In the genomic region with DNA sequence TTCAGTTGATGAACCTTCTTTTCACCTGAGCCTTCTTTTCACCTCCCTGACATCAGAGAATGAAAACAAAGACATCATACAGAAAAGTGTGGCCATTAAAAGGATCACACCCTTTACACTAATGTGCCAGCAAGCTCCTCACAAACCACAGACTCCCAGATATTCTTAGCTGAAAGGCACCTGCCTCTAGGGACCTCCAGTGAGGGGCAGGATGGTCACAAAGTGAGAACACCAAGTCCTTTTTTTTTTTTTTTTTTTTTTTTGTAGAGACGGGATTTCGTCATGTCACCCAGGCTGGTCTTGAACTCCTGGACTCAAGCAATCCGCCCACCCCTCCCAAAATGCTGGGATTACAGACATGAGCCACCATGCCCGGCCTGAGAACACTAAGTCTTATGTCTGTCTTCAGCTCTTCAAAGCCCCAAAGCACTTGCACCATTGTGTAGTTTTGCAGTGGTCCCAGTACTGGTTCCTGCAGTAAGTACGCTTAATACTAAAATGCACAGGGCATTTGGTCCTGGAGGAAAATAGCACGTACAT, we compare ENCODE assay signal across 16 cellular contexts. TPM values are rescaled to one million over a fixed set of nuclear protein-coding genes. Genes with fewer than 3 reads are reported as not detected.
DNase-seq lines count a peak whose midpoint lies in the region; ATAC-seq, FAIRE-seq and TF ChIP-seq lines count a peak whose summit lies in the region.
"Had no signal": no experiment of that assay in that cellular context is flagged by ENCODE, and none has a peak within 500 bp of the region (broad histone marks: within the 10 kb centered on the region; RNA-seq: fewer than 3 reads in every experiment).

No MANE protein-coding gene starts in this region.

- H3K4me3 Mint-ChIP-seq in GM23338: no peak overlapping the region
- H3K4me3 Mint-ChIP-seq: CD4-positive, CD25-positive, alpha-beta regulatory T cell had no signal

- H2AFZ ChIP-seq in GM23338: no peak overlapping the region
- no peak overlapping the region for H2AFZ ChIP-seq in K562 (ENCODE audit: low read depth, low read length)

- intact Hi-C loops in K562 (cut with micrococcal nuclease) (no loop called here), transverse colon (cut with DNase I; ENCODE audit: low total_unique reads) (loop anchor here (10.0 kb wide), 1 partner anchor 169 kb away; a partner anchor contains a TSS), A673 (cut with micrococcal nuclease; ENCODE audit: unreplicated experiment) (no loop called here)

- H3K27ac Mint-ChIP-seq in GM23338: peak overlapping the region; percentile 22; the same call in 1 of the 2 replicates

- H3K9me3 Mint-ChIP-seq in GM23338: no peaks in the 10 kb centered on the region
- H3K9me3 Mint-ChIP-seq: CD4-positive, CD25-positive, alpha-beta regulatory T cell had no signal

- peaks cover 5% of the 10 kb centered on the region for H3K27me3 Mint-ChIP-seq in GM23338 (ENCODE audit: insufficient read depth, low read depth, poor library complexity)

- no peaks in the 10 kb centered on the region for H4K20me1 ChIP-seq in GM23338 (replicated peaks; ENCODE audit: insufficient read depth)
- 0 out of 2 replicates have a peak, but pooled peaks cover 5% of the 10 kb centered on the region for H4K20me1 ChIP-seq in K562 (replicated peaks; ENCODE audit: control insufficient read depth, insufficient read depth, low read length)

- ATAC-seq in GM23338 (no peak), K562 (no peak)

- H3K9ac ChIP-seq in K562 (ENCODE audit: insufficient read depth in 1 of 2, low read depth in 2 of 2, low read length in 2 of 2) (no peak overlapping the region), stomach smooth muscle (ENCODE audit: low read length in 2 of 2) (no peak overlapping the region)

- H3K27me3 ChIP-seq in GM23338 (ENCODE audit: insufficient read depth) (no peaks in the 10 kb centered on the region), K562 (ENCODE audit: control insufficient read depth in 2 of 2, insufficient read depth in 2 of 2, low read length in 2 of 2) (peaks cover 69 to 81% of the 10 kb centered on the region in 2 experiments), stomach smooth muscle (ENCODE audit: control insufficient read depth in 1 of 2, insufficient read depth in 2 of 2, low read length in 2 of 2) (no peaks in the 10 kb centered on the region), transverse colon (no peaks in the 10 kb centered on the region), A673 (replicated peaks; ENCODE audit: insufficient read depth, low read depth, low read length, poor library complexity) (no peaks in the 10 kb centered on the region)

- no peak for TF ChIP-seq RAD21 in K562 (CRISPR knock-in tag; conservative IDR thresholded peaks at IDR 0.05 in 1 of 2, IDR thresholded peaks at IDR 0.05 in 1 of 2)

- POLR2A ChIA-PET in HEK293 (lab: Yijun Ruan, JAX): interaction anchor here (0.6 to 1.4 kb wide), 5 partner anchors 143 to 292 kb away, joined by 3 to 5 read pairs (median 4); a partner anchor contains a TSS
- POLR2A ChIA-PET in K562 (lab: Yijun Ruan, JAX): interaction anchor here (0.5 to 0.7 kb wide), 4 partner anchors 172 to 487 kb away, joined by 3 to 4 read pairs (median 3); no protein-coding TSS in a partner anchor
- POLR2A ChIA-PET in A673 (lab: Charles Lee; ENCODE audit: low non-redundant PET): no interaction called here

- H3K4me3 ChIP-seq in GM23338 (no peak overlapping the region), HEK293 (ENCODE audit: low read depth, low read length) (no peak overlapping the region), K562 (no peak overlapping the region), stomach smooth muscle (ENCODE audit: low read length in 2 of 2) (no peak overlapping the region), transverse colon (no peak overlapping the region), A673 (ENCODE audit: low read depth, low read length, poor library complexity, severe bottlenecking) (no peak overlapping the region)
- H3K4me3 ChIP-seq: A549 had no signal

- CTCF ChIA-PET in HEK293 (lab: Yijun Ruan, JAX) (interaction anchor here (0.5 to 23.4 kb wide), 12 partner anchors 10 to 500 kb away, joined by 3 to 567 read pairs (median 4); a partner anchor contains a TSS), K562 (lab: Yijun Ruan, JAX; ENCODE audit: low intra/inter-chr PET ratio) (no interaction called here), A673 (lab: Charles Lee) (interaction anchor here (0.6 to 0.9 kb wide), 2 partner anchors 291 to 418 kb away, joined by 3 to 10 read pairs; no protein-coding TSS in a partner anchor)

- H3K9me1 ChIP-seq in K562 (ENCODE audit: control insufficient read depth, insufficient read depth, low read length): no peaks in the 10 kb centered on the region

- H3K79me2 ChIP-seq in GM23338 (replicated peaks; ENCODE audit: insufficient read depth) (no peaks in the 10 kb centered on the region), K562 (ENCODE audit: control insufficient read depth, insufficient read depth, low read length) (no peaks in the 10 kb centered on the region)

- in situ Hi-C loops in K562 (cut with MboI): no loop called here
- in situ Hi-C loops in transverse colon (cut with MboI; ENCODE audit: low pct_ligation_motif_present in 1 of 4, low pct_unique_long_range_greater_than_20kb in 1 of 4, low sequenced_read_pairs in 3 of 4): loop anchor here in 3 of 4 donors (10.0 to 25.0 kb wide), 3 partner anchors 276 to 426 kb away; a partner anchor contains a TSS

- FAIRE-seq in K562 (lab: Jason Lieb, UNC): no peak
- FAIRE-seq: A549, GM18507, H1 had no signal

- no peaks in the 10 kb centered on the region for H3K9me3 ChIP-seq in HEK293 (ENCODE audit: control insufficient read depth, insufficient read depth, low read depth, low read length)
- H3K9me3 ChIP-seq in K562 (replicated peaks; ENCODE audit: control insufficient read depth, insufficient read depth, low read depth, low read length): no peaks in the 10 kb centered on the region
- no peaks in the 10 kb centered on the region for H3K9me3 ChIP-seq in stomach smooth muscle (ENCODE audit: control insufficient read depth in 2 of 2, low read length in 2 of 2)
- no peaks in the 10 kb centered on the region for H3K9me3 ChIP-seq in transverse colon
- no peaks in the 10 kb centered on the region for H3K9me3 ChIP-seq in A673 (ENCODE audit: low read depth, low read length, poor library complexity, severe bottlenecking)
- H3K9me3 ChIP-seq: A549 had no signal

- no peak for TF ChIP-seq POLR2A in K562 (conservative IDR thresholded peaks at IDR 0.05)
- TF ChIP-seq POLR2A in transverse colon (IDR thresholded peaks at IDR 0.05): no peak

- peaks cover 14% of the 10 kb centered on the region; the same call in 1 of the 2 replicates for H3K4me1 ChIP-seq in GM23338 (ENCODE audit: insufficient read depth)
- H3K4me1 ChIP-seq in HEK293 (ENCODE audit: control insufficient read depth, insufficient read depth, low read length): no peaks in the 10 kb centered on the region
- H3K4me1 ChIP-seq in K562 (replicated peaks in 1 of 2; ENCODE audit: control insufficient read depth in 2 of 2, insufficient read depth in 2 of 2, low read length in 2 of 2): no peaks in the 10 kb centered on the region; a peak in 2 of 5 replicates
- H3K4me1 ChIP-seq in stomach smooth muscle (ENCODE audit: control insufficient read depth, insufficient read depth, low read length): peaks cover 21% of the 10 kb centered on the region
- peaks cover 0 to 17% (median 3%) of the 10 kb centered on the region in 4 donors for H3K4me1 ChIP-seq in transverse colon
- no peaks in the 10 kb centered on the region for H3K4me1 ChIP-seq in A673 (ENCODE audit: insufficient read depth, low read length, poor library complexity, severe bottlenecking)
- H3K4me1 ChIP-seq: A549 had no signal

- no peaks in the 10 kb centered on the region for H3K9me2 ChIP-seq in GM23338 (ENCODE audit: insufficient read depth)

- no peaks in the 10 kb centered on the region; the same call in 2 of the 3 replicates for H3K36me3 Mint-ChIP-seq in GM23338 (ENCODE audit: low read depth)
- H3K36me3 Mint-ChIP-seq: CD4-positive, CD25-positive, alpha-beta regulatory T cell had no signal

- H3F3A ChIP-seq in GM23338 (replicated peaks; ENCODE audit: low read depth): peaks cover 4% of the 10 kb centered on the region; the same call in 1 of the 2 replicates

- TF ChIP-seq EP300 in K562 (IDR thresholded peaks at IDR 0.05; ENCODE audit: low read length) (no peak), transverse colon (IDR thresholded peaks at IDR 0.05; ENCODE audit: low read depth) (no peak)

- TF ChIP-seq CTCF in GM23338 (conservative IDR thresholded peaks at IDR 0.05; ENCODE audit: low read depth in 2 of 2): no peak
- no peak for TF ChIP-seq CTCF in HEK293 (tag by site-specific recombination; IDR thresholded peaks at IDR 0.05)
- no peak for TF ChIP-seq CTCF in K562 (IDR thresholded peaks at IDR 0.05 in 2 of 3, conservative IDR thresholded peaks at IDR 0.05 in 1 of 3; ENCODE audit: insufficient read depth in 2 of 3, low read depth in 1 of 3, low read length in 3 of 3)
- TF ChIP-seq CTCF in transverse colon (IDR thresholded peaks at IDR 0.05): no peak
- TF ChIP-seq CTCF in A673 (conservative IDR thresholded peaks at IDR 0.05; ENCODE audit: low read depth, low read length): no peak

- H3K36me3 ChIP-seq in GM23338 (ENCODE audit: insufficient read depth): no peaks in the 10 kb centered on the region
- no peaks in the 10 kb centered on the region for H3K36me3 ChIP-seq in HEK293 (ENCODE audit: control insufficient read depth in 2 of 2, insufficient read depth in 1 of 2, low read length in 2 of 2)
- no peaks in the 10 kb centered on the region for H3K36me3 ChIP-seq in K562 (ENCODE audit: control insufficient read depth, insufficient read depth, low read length)
- no peaks in the 10 kb centered on the region for H3K36me3 ChIP-seq in stomach smooth muscle (ENCODE audit: control insufficient read depth in 2 of 2, insufficient read depth in 2 of 2, low read length in 2 of 2)
- H3K36me3 ChIP-seq in transverse colon: no peaks in the 10 kb centered on the region
- no peaks in the 10 kb centered on the region for H3K36me3 ChIP-seq in A673 (ENCODE audit: insufficient read depth, low read length, poor library complexity, severe bottlenecking)

- no peak overlapping the region for H3K27ac ChIP-seq in GM23338 (ENCODE audit: low read depth)
- no peak overlapping the region for H3K27ac ChIP-seq in HEK293 (ENCODE audit: extremely low read depth, low read depth, low read length)
- no peak overlapping the region for H3K27ac ChIP-seq in K562 (ENCODE audit: extremely low read depth, low read depth, low read length)
- H3K27ac ChIP-seq in stomach smooth muscle (ENCODE audit: low read length): peak overlapping the region; percentile 70
- no peak overlapping the region for H3K27ac ChIP-seq in transverse colon
- no peak overlapping the region for H3K27ac ChIP-seq in A673 (ENCODE audit: low read depth, low read length, poor library complexity, severe bottlenecking)
- H3K27ac ChIP-seq: A549 had no signal

- H3K4me2 ChIP-seq in GM23338 (no peak overlapping the region), K562 (ENCODE audit: insufficient read depth, low read length) (no peak overlapping the region)
- H3K4me2 ChIP-seq: A549 had no signal

- 5% methylated on average over 4 of the region's 6 CpGs for WGBS in K562 (ENCODE audit: insufficient coverage, low coverage, missing lambda C conversion rate)
- 91% methylated on average over 6 of the region's 6 CpGs; no CpG with 5 or more reads in 1 of the 2 donors for WGBS in transverse colon (ENCODE audit: low coverage in 1 of 2), 2 donors

- BruUV-seq in K562 (replicated peaks; lab: Mats Ljungman, UMichigan): no TSS peak
- no TSS peak for BruUV-seq in A673 (replicated peaks; lab: Mats Ljungman, UMichigan)

- no peak for DNase-seq in GM23338 (ENCODE audit: low spot score)
- no peak for DNase-seq in K562 (ENCODE audit: extremely low read depth in 1 of 4, low spot score in 3 of 4)
- DNase-seq in transverse colon: no peak
- no peak for DNase-seq in stimulated activated CD4-positive, alpha-beta T cell treated with anti-CD3 and anti-CD28 coated beads, Interleukin-4, amount 100 ng/mL, for 4 hours
- DNase-seq in A673 (ENCODE audit: low spot score): no peak
- DNase-seq: CD4-positive, CD25-positive, alpha-beta regulatory T cell; DMS53; GF-D8; HCEC 1CT; IMR-90; KG1 had no signal

- H3K4me1 Mint-ChIP-seq in GM23338: peaks cover 28% of the 10 kb centered on the region
- H3K4me1 Mint-ChIP-seq: CD4-positive, CD25-positive, alpha-beta regulatory T cell had no signal

RNA-seq across cellular contexts. Expression of a gene that starts 58.2 kb away (rescaled TPM):
- 91.3 and 93.6 TPM in 2 replicates for total RNA-seq in GM23338 (2014; rRNA removed; shearing (Covaris generic))
- polyA plus RNA-seq in GM23338 (2016; fragmentation: Nextera tagmentation; extraction: Ambion mirVana) (41.9 and 50.6 TPM in 2 replicates), K562 (2011; rRNA removed) (170 and 197 TPM in 2 replicates), K562 (2014; fragmentation: Illumina TruSeq; extraction: Trizol) (160 and 197 TPM in 2 replicates), K562 (2014; fragmentation: Nextera tagmentation; extraction: Ambion mirVana) (100 to 1,000 TPM; 203 to 217 TPM), K562 (2014; rRNA removed) (144 and 147 TPM in 2 replicates)
- total RNA-seq in K562 (2011; cell fraction: chromatin; rRNA removed; ENCODE audit: low replicate concordance): 218 and 419 TPM in 2 replicates
- total RNA-seq in K562 (2011; cell fraction: nucleolus; rRNA removed): 192 and 198 TPM in 2 replicates
- total RNA-seq in K562 (2011; cell fraction: nucleoplasm; rRNA removed): 268 and 304 TPM in 2 replicates
- total RNA-seq in K562 (2014; rRNA removed) (102 and 116 TPM in 2 replicates), K562 (2014; rRNA removed; fragmentation: Illumina TruSeq; extraction: Trizol) (205 and 234 TPM in 2 replicates), K562 (2015; rRNA removed; fragmentation: Illumina TruSeq; extraction: Trizol) (177 and 192 TPM in 2 replicates), K562 (2021) (229 and 235 TPM in 2 replicates), transverse colon (10 to 100 TPM; 48.6 to 97.9 (median 75.1) TPM), A673 (2021) (147 and 174 TPM in 2 replicates)
- 90.3 and 164 TPM in 2 replicates for polyA plus RNA-seq in K562 (2011; cell fraction: cytosol; rRNA removed)
- 137 and 143 TPM in 2 replicates for polyA plus RNA-seq in K562 (2011; cell fraction: nucleus; rRNA removed)
- polyA plus RNA-seq in K562 (2012): 106 and 154 TPM in 2 replicates
- polyA minus RNA-seq in K562 (2011; rRNA and poly(A)+ RNA removed): 186 and 194 TPM in 2 replicates
- 95.8 and 96.2 TPM in 2 replicates for polyA minus RNA-seq in K562 (2011; cell fraction: cytosol; rRNA and poly(A)+ RNA removed)
- polyA minus RNA-seq in K562 (2011; cell fraction: nucleus; rRNA and poly(A)+ RNA removed): 102 and 157 TPM in 2 replicates
